ENCODE assay signal across 8 cellular contexts in the genomic region with DNA sequence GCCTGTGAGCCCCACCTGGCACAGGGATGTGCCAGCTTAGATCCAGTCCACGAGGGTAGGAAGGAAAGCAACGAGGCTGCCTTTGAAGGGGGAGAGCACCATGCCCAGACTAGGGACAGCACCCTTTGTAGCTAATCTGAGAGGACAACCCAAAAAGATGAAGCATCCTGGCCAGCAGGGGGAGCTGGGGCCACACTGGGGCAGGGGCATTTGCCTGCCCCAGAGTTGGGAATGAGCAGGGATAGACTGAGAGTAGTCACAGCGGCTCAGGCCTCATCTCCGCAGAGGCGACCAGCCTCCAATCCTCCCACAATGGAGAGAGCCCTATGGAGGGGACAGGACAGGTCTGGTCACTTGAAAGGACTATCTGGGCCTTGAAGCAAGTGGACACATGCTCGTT.
A peak's percentile ranks its signal among the peaks of the same experiment; 100 is the strongest.
DNase-seq lines count a peak whose midpoint lies in the region; ATAC-seq and TF ChIP-seq lines count a peak whose summit lies in the region.

No MANE protein-coding gene starts in this region.

- no peak overlapping the region for H3K4me3 ChIP-seq in choroid plexus epithelial cell (ENCODE audit: low read depth, low read length)

- peak; percentile 65 for TF ChIP-seq CTCF in choroid plexus epithelial cell (conservative IDR thresholded peaks at IDR 0.05; ENCODE audit: low read depth, low read length)

- ATAC-seq in HG02885 (IDR thresholded peaks at IDR 0.05; ENCODE audit: poor library complexity, unreplicated experiment): no peak

- peak; percentile 10 for DNase-seq in activated naive CD4-positive, alpha-beta T cell treated with Interleukin-2 at 50 U/mL for 16 hours
- DNase-seq in activated naive CD4-positive, alpha-beta T cell (lab: John Stamatoyannopoulos, UW): no peak
- DNase-seq in NCI-H2107 (lab: John Stamatoyannopoulos, UW) (peak; percentile 58), choroid plexus epithelial cell (ENCODE audit: low read depth) (no peak), T-helper 9 cell (no peak)
- peak; percentile 52 for DNase-seq in stimulated activated CD8-positive, alpha-beta memory T cell treated with anti-CD3 and anti-CD28 coated beads, Interleukin-4, amount 100 ng/mL, for 48 hours
- no peak for DNase-seq in NK-92 treated with Interleukin-12 subunit alpha and Interleukin-12 subunit beta, amount 100 ng/mL, for 24 hours (lab: John Stamatoyannopoulos, UW)

Comparison
In these comparisons a context has a peak if more than half of its experiments do, and no peak if none do; other contexts are left out.
1. DNase-seq: peak in activated naive CD4-positive, alpha-beta T cell treated with Interleukin-2 at 50 U/mL for 16 hours (single experiment), NCI-H2107 (single experiment) and stimulated activated CD8-positive, alpha-beta memory T cell treated with anti-CD3 and anti-CD28 coated beads, Interleukin-4, amount 100 ng/mL, for 48 hours (single experiment); none in activated naive CD4-positive, alpha-beta T cell (0 of 4), choroid plexus epithelial cell (single experiment), T-helper 9 cell (single experiment) and NK-92 treated with Interleukin-12 subunit alpha and Interleukin-12 subunit beta, amount 100 ng/mL, for 24 hours (single experiment).